In the genomic region with DNA sequence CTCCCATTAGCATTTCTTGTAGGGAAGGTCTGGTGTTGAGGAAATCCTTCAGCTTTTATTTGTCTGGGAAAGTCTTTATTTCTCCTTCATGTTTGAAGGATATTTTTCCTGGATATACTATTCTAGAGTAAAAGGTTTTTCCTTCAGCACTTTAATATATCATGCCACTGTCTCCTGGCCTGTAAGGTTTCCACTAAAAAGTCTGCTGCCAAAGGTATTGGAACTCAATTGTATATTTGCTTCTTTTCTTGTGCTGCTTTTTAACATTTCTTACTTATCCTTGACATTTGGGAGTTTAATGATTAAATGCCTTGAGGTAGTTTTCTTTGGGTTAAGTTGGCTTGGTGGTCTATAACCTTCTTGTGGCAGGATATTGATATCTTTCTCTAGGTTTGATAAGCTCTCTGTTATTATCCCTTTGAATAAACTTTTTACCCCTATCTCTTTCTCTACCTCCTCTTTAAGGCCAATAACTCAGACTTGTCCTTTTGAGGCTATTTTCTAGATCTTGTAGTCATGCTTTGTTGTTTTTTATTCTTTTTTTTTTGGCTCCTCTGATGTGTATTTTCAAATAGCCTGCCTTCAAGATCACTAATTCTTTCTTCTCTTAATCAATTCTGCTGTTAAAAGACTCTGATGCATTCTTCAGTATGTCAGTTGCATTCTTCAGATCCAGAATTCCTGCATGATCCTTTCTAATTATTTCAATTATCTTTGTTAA, we compare ENCODE assay signal across 3 cellular contexts.
TF ChIP-seq lines count a peak whose summit lies in the region.

No MANE protein-coding gene starts in this region.

TF ChIP-seq in SK-N-SH treated with all-trans-retinoic acid at 6 μM for 48 hours, 23 proteins besides CTCF, POLR2A, EP300 and RAD21 (continued from another document):
- TF ChIP-seq ISL1 (CRISPR knock-in tag; IDR thresholded peaks at IDR 0.05) = no peak

TF ChIP-seq in SK-N-SH, 30 proteins besides CTCF, POLR2A, EP300 and RAD21 (continued from another document):
- TF ChIP-seq CHD2 (IDR thresholded peaks at IDR 0.05; ENCODE audit: low read length, partially characterized antibody) = no peak
- no peak for TF ChIP-seq JUND (IDR thresholded peaks at IDR 0.05)
- TF ChIP-seq GABPA (IDR thresholded peaks at IDR 0.05; ENCODE audit: low read depth) = no peak
- TF ChIP-seq, protein P1, sequence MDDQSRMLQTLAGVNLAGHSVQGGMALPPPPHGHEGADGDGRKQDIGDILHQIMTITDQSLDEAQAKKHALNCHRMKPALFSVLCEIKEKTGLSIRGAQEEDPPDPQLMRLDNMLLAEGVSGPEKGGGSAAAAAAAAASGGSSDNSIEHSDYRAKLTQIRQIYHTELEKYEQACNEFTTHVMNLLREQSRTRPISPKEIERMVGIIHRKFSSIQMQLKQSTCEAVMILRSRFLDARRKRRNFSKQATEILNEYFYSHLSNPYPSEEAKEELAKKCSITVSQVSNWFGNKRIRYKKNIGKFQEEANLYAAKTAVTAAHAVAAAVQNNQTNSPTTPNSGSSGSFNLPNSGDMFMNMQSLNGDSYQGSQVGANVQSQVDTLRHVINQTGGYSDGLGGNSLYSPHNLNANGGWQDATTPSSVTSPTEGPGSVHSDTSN (IDR thresholded peaks at IDR 0.05) = no peak
- no peak for TF ChIP-seq RFX5 (IDR thresholded peaks at IDR 0.05; ENCODE audit: low read length)
- TF ChIP-seq SMC3 (IDR thresholded peaks at IDR 0.05; ENCODE audit: low read depth, low read length) = no peak
- no peak for TF ChIP-seq TCF12 (IDR thresholded peaks at IDR 0.05)
- TF ChIP-seq, protein P2, sequence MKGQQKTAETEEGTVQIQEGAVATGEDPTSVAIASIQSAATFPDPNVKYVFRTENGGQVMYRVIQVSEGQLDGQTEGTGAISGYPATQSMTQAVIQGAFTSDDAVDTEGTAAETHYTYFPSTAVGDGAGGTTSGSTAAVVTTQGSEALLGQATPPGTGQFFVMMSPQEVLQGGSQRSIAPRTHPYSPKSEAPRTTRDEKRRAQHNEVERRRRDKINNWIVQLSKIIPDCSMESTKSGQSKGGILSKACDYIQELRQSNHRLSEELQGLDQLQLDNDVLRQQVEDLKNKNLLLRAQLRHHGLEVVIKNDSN (IDR thresholded peaks at IDR 0.05; ENCODE audit: borderline replicate concordance, low read depth) = no peak
- TF ChIP-seq, protein P3, sequence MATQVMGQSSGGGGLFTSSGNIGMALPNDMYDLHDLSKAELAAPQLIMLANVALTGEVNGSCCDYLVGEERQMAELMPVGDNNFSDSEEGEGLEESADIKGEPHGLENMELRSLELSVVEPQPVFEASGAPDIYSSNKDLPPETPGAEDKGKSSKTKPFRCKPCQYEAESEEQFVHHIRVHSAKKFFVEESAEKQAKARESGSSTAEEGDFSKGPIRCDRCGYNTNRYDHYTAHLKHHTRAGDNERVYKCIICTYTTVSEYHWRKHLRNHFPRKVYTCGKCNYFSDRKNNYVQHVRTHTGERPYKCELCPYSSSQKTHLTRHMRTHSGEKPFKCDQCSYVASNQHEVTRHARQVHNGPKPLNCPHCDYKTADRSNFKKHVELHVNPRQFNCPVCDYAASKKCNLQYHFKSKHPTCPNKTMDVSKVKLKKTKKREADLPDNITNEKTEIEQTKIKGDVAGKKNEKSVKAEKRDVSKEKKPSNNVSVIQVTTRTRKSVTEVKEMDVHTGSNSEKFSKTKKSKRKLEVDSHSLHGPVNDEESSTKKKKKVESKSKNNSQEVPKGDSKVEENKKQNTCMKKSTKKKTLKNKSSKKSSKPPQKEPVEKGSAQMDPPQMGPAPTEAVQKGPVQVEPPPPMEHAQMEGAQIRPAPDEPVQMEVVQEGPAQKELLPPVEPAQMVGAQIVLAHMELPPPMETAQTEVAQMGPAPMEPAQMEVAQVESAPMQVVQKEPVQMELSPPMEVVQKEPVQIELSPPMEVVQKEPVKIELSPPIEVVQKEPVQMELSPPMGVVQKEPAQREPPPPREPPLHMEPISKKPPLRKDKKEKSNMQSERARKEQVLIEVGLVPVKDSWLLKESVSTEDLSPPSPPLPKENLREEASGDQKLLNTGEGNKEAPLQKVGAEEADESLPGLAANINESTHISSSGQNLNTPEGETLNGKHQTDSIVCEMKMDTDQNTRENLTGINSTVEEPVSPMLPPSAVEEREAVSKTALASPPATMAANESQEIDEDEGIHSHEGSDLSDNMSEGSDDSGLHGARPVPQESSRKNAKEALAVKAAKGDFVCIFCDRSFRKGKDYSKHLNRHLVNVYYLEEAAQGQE (IDR thresholded peaks at IDR 0.05; ENCODE audit: low read depth, low read length) = no peak
- TF ChIP-seq MXI1 (IDR thresholded peaks at IDR 0.05; ENCODE audit: low read depth, low read length) = no peak
- no peak for TF ChIP-seq MEF2A (IDR thresholded peaks at IDR 0.05; ENCODE audit: borderline replicate concordance, low read depth)
- no peak for TF ChIP-seq RXRA (IDR thresholded peaks at IDR 0.05; ENCODE audit: borderline replicate concordance, low read depth)
- no peak for TF ChIP-seq EZH2phosphoT487 (IDR thresholded peaks at IDR 0.05; ENCODE audit: borderline replicate concordance, low read depth)
- TF ChIP-seq, protein P4, sequence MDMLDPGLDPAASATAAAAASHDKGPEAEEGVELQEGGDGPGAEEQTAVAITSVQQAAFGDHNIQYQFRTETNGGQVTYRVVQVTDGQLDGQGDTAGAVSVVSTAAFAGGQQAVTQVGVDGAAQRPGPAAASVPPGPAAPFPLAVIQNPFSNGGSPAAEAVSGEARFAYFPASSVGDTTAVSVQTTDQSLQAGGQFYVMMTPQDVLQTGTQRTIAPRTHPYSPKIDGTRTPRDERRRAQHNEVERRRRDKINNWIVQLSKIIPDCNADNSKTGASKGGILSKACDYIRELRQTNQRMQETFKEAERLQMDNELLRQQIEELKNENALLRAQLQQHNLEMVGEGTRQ (IDR thresholded peaks at IDR 0.05; ENCODE audit: borderline replicate concordance, low read depth, low read length) = no peak
- TF ChIP-seq SIN3A (IDR thresholded peaks at IDR 0.05; ENCODE audit: borderline replicate concordance, low read depth, low read length) = no peak
- no peak for TF ChIP-seq FOXJ3 (CRISPR knock-in tag; IDR thresholded peaks at IDR 0.05)
- no peak for TF ChIP-seq POLR2AphosphoS5 (IDR thresholded peaks at IDR 0.05; ENCODE audit: low read depth, low read length)

TF ChIP-seq in WTC11, 78 proteins besides CTCF, POLR2A, EP300 and RAD21:
- peak; percentile 84 for TF ChIP-seq ZNF317 (CRISPR knock-in tag; IDR thresholded peaks at IDR 0.05; ENCODE audit: borderline replicate concordance, low read depth)
- TF ChIP-seq KAT7 (CRISPR knock-in tag; IDR thresholded peaks at IDR 0.05; ENCODE audit: borderline replicate concordance) = no peak
